In genomic region chr15:58987501-58988010, GRCh38 we compare ENCODE assay signal across 8 cellular contexts. TPM values are rescaled to one million over a fixed set of nuclear protein-coding genes. Genes with fewer than 3 reads are reported as not detected.
A peak's percentile ranks its signal among the peaks of the same experiment; 100 is the strongest.
DNase-seq lines count a peak whose midpoint lies in the region; ATAC-seq, FAIRE-seq and TF ChIP-seq lines count a peak whose summit lies in the region.

RNF111 (plus strand) TSS chr15:58987663; CDS start chr15:59030823, 43,160 bp downstream.

- in situ Hi-C loops in SK-MEL-5 (cut with HindIII; ENCODE audit: low pct_unique_long_range_greater_than_20kb, low sequenced_read_pairs) = no loop called here

- no CpG with 5 or more reads among the region's 47 CpGs for WGBS in neuronal stem cell (ENCODE audit: extremely low coverage in 2 of 2, insufficient read length in 2 of 2, insufficient replicate concordance in 1 of 2), 2 donors

- peaks cover 50% of the 10 kb centered on the region for H3K79me2 ChIP-seq in HCT116 (ENCODE audit: insufficient read depth, low read length)

- H3K79me1 ChIP-seq in neuronal stem cell (ENCODE audit: low read depth, low read length) = peaks cover 2% of the 10 kb centered on the region

- peak within 1 kb of the TSS; percentile 92 for H2BK15ac ChIP-seq in neuronal stem cell (ENCODE audit: low read length)

- no peak within 1 kb of the TSS for H4K91ac ChIP-seq in neuronal stem cell (ENCODE audit: low read depth, low read length, poor library complexity)

- H3K9me2 ChIP-seq in HCT116 (ENCODE audit: insufficient read depth) = no peaks in the 10 kb centered on the region

- intact Hi-C loops in HCT116 (cut with micrococcal nuclease) = loop anchor here (10.0 kb wide), 1 partner anchor 647 kb away; no protein-coding TSS in a partner anchor

- H3K9me3 ChIP-seq in HCT116 (ENCODE audit: control insufficient read depth in 1 of 2, insufficient read depth in 1 of 2, low read depth in 1 of 2, low read length in 2 of 2) (no peaks in the 10 kb centered on the region), neuronal stem cell (replicated peaks in 1 of 2; ENCODE audit: control insufficient read depth in 2 of 2, insufficient read depth in 1 of 2, low read depth in 1 of 2, low read length in 2 of 2) (peaks cover 0 to 4% of the 10 kb centered on the region in 2 donors)

- RAD21 ChIA-PET in HCT116 (lab: Charles Lee; ENCODE audit: low non-redundant PET in 1 of 2, low total read pairs in 2 of 2, uncharacterized antibody in 2 of 2, unreplicated experiment in 2 of 2) = no interaction called here

- H3K4me3 ChIP-seq in HCT116 (replicated peaks in 1 of 2; ENCODE audit: low read depth in 1 of 2, low read length in 2 of 2) (peak within 1 kb of the TSS; percentile 94 to 97), neuronal stem cell (ENCODE audit: low read length in 2 of 2) (peak within 1 kb of the TSS; percentile 85 to 96)

- H3K14ac ChIP-seq in neuronal stem cell (ENCODE audit: low read length) = peak within 1 kb of the TSS; percentile 89

- peak within 1 kb of the TSS; percentile 88 for H3K4me2 ChIP-seq in HCT116 (ENCODE audit: low read length)
- H3K4me2 ChIP-seq in neuronal stem cell (ENCODE audit: insufficient read depth, low read length, poor library complexity, severe bottlenecking) = peak within 1 kb of the TSS; percentile 64

- H3K23ac ChIP-seq in neuronal stem cell (ENCODE audit: low read depth, low read length, poor library complexity) = peak within 1 kb of the TSS; percentile 98

- DNase-seq in HCT116 (ENCODE audit: low read depth, low spot score) (peak; percentile 94), MV-4-11 (lab: John Stamatoyannopoulos, UW) (peak; percentile 95), SK-MEL-5 (ENCODE audit: low read depth, low spot score) (peak; percentile 97), frontal cortex (ENCODE audit: low spot score in 2 of 2) (peak; percentile 81), neuronal stem cell (ENCODE audit: low spot score) (peak; percentile 91)
- peak; percentile 90 for DNase-seq in activated naive CD4-positive, alpha-beta T cell treated with Interleukin-2 at 50 U/mL for 16 hours

- H3K4me1 ChIP-seq in HCT116 (ENCODE audit: control insufficient read depth in 1 of 2, insufficient read depth in 2 of 2, low read length in 2 of 2) = peaks cover 2 to 14% of the 10 kb centered on the region in 2 experiments; a peak in 3 of 4 replicates
- peaks cover 0 to 8% of the 10 kb centered on the region in 2 donors for H3K4me1 ChIP-seq in neuronal stem cell (ENCODE audit: control insufficient read depth in 2 of 2, insufficient read depth in 1 of 2, low read depth in 1 of 2, low read length in 2 of 2)

- H3K9ac ChIP-seq in HCT116 (ENCODE audit: low read length) (peak within 1 kb of the TSS; percentile 80), neuronal stem cell (ENCODE audit: low read depth, low read length, poor library complexity) (peak within 1 kb of the TSS; percentile 96)

- POLR2A ChIA-PET in HCT116 (lab: Charles Lee) = no interaction called here

- peak within 1 kb of the TSS; percentile 91 for H2AFZ ChIP-seq in HCT116 (ENCODE audit: low read depth, low read length, poor library complexity, severe bottlenecking)
- peak within 1 kb of the TSS; percentile 95 for H2AFZ ChIP-seq in neuronal stem cell (ENCODE audit: low read length)

- peak within 1 kb of the TSS; percentile 85 for H3K27ac ChIP-seq in HCT116 (ENCODE audit: low read depth, low read length)
- peak within 1 kb of the TSS; percentile 89 for H3K27ac ChIP-seq in neuronal stem cell (replicated peaks; ENCODE audit: low read length)

- no TSS peak for BruUV-seq in HCT116 (replicated peaks; lab: Mats Ljungman, UMichigan)

- no peaks in the 10 kb centered on the region for H4K20me1 ChIP-seq in HCT116 (ENCODE audit: insufficient read depth)

- H2BK12ac ChIP-seq in neuronal stem cell (ENCODE audit: low read length) = peak within 1 kb of the TSS; percentile 58

- CTCF ChIA-PET in HCT116 (lab: Charles Lee) = no interaction called here

- no peak within 1 kb of the TSS for H4K8ac ChIP-seq in neuronal stem cell (ENCODE audit: low read depth, low read length)

- no peak for TF ChIP-seq RAD21 in HCT116 (IDR thresholded peaks at IDR 0.05; ENCODE audit: low read depth)

- H3K27me3 ChIP-seq in HCT116 (ENCODE audit: insufficient read depth, low read length) (no peaks in the 10 kb centered on the region), neuronal stem cell (ENCODE audit: control insufficient read depth in 3 of 3, insufficient read depth in 3 of 3, low read depth in 1 of 3, low read length in 3 of 3) (no peaks in the 10 kb centered on the region)

- TF ChIP-seq CTCF in HCT116 (IDR thresholded peaks at IDR 0.05 in 2 of 3, conservative IDR thresholded peaks at IDR 0.05 in 1 of 3; ENCODE audit: borderline replicate concordance in 1 of 3, insufficient read depth in 1 of 3, low read depth in 2 of 3, low read length in 2 of 3) (no peak), subcutaneous adipose tissue (IDR thresholded peaks at IDR 0.05; ENCODE audit: low read depth) (no peak)

- peak within 1 kb of the TSS; percentile 89 for H3K4ac ChIP-seq in neuronal stem cell (ENCODE audit: low read length)

- H2BK120ac ChIP-seq in neuronal stem cell (ENCODE audit: low read depth, low read length) = no peak within 1 kb of the TSS

- H3K36me3 ChIP-seq in HCT116 (ENCODE audit: control insufficient read depth in 1 of 2, insufficient read depth in 2 of 2, low read length in 2 of 2) (peaks cover 3 to 4% of the 10 kb centered on the region in 2 experiments; a peak in 2 of 4 replicates), neuronal stem cell (replicated peaks in 1 of 2; ENCODE audit: control insufficient read depth in 2 of 2, insufficient read depth in 2 of 2, low read length in 2 of 2) (peaks cover 0 to 24% of the 10 kb centered on the region in 2 donors)

- no peak for TF ChIP-seq POLR2A in HCT116 (IDR thresholded peaks at IDR 0.05; ENCODE audit: borderline replicate concordance, extremely low read depth, insufficient read depth, insufficient read length)

- H3K18ac ChIP-seq in neuronal stem cell (ENCODE audit: low read length) = peak within 1 kb of the TSS; percentile 98

- peak; percentile 93 for FAIRE-seq in G401.6 (lab: Jason Lieb, UNC)
- no peak for FAIRE-seq in frontal cortex (lab: Jason Lieb, UNC)

- H2BK5ac ChIP-seq in neuronal stem cell (ENCODE audit: low read length) = peak within 1 kb of the TSS; percentile 44

- peak; percentile 87 for ATAC-seq in HCT116

- H2AK5ac ChIP-seq in neuronal stem cell (ENCODE audit: low read depth, low read length) = no peak within 1 kb of the TSS

TF ChIP-seq in HCT116, 20 proteins besides CTCF, POLR2A, EP300 and RAD21:
- TF ChIP-seq ZFX (IDR thresholded peaks at IDR 0.05) = peak; percentile 89
- TF ChIP-seq POLR2AphosphoS5 (IDR thresholded peaks at IDR 0.05; ENCODE audit: low read depth, low read length) = peak; percentile 83
- TF ChIP-seq SIN3A (IDR thresholded peaks at IDR 0.05; ENCODE audit: low read depth) = peak; percentile 71; the same call in 1 of the 2 replicates
- TF ChIP-seq EGR1 (IDR thresholded peaks at IDR 0.05; ENCODE audit: low read depth) = peak; percentile 44
- TF ChIP-seq YY1 (IDR thresholded peaks at IDR 0.05; ENCODE audit: extremely low read depth, insufficient replicate concordance, low read depth, low read length) = peak; percentile 63
- no peak for TF ChIP-seq ATF3 (IDR thresholded peaks at IDR 0.05)
- no peak for TF ChIP-seq EZH2 (IDR thresholded peaks at IDR 0.05)
- TF ChIP-seq MAX (IDR thresholded peaks at IDR 0.05) = peak; percentile 49; the same call in 1 of the 2 replicates
- no peak for TF ChIP-seq REST (IDR thresholded peaks at IDR 0.05; ENCODE audit: low read depth)

RNA-seq across cellular contexts. Expression of gene RNF111, which starts in this region (rescaled TPM):
- total RNA-seq in HCT116 (2021; ENCODE audit: unreplicated experiment) = 31.5 TPM
- polyA plus RNA-seq in HCT116 (2012) = 16.5 and 19.1 TPM in 2 replicates
- total RNA-seq in SK-MEL-5 (2014; rRNA removed; shearing (Covaris generic)) = 19.9 and 25.1 TPM in 2 replicates
- polyA plus RNA-seq in SK-MEL-5 (2015; cell fraction: cytosol; rRNA removed) = 12.2 and 16.9 TPM in 2 replicates
- 26.9 and 30.3 TPM in 2 replicates for polyA plus RNA-seq in SK-MEL-5 (2015; cell fraction: nucleus; rRNA removed)
- 33.0 TPM for total RNA-seq in frontal cortex
- polyA plus RNA-seq in neuronal stem cell (2013, experiment 1 of 2) = 11.6 TPM
- polyA plus RNA-seq in neuronal stem cell (2013, experiment 2 of 2) = 12.0 TPM
- 10 to 100 TPM; 24.2 to 35.7 (median 28.0) TPM for total RNA-seq in subcutaneous adipose tissue

Comparison
In these comparisons a context has a peak if more than half of its experiments do, and no peak if none do; other contexts are left out.
1. Peak in every context shown above with its lines: DNase-seq, ATAC-seq, H3K4me3 ChIP-seq and H3K27ac ChIP-seq.